Comparison of ENCODE assay signal across 11 cellular contexts in genomic region chr14:105168093-105168420, GRCh38. TPM values are rescaled to one million over a fixed set of nuclear protein-coding genes. Genes with fewer than 3 reads are reported as not detected.
DNase-seq lines count a peak whose midpoint lies in the region; ATAC-seq, FAIRE-seq and TF ChIP-seq lines count a peak whose summit lies in the region.
"Had no signal": no experiment of that assay in that cellular context is flagged by ENCODE, and none has a peak within 500 bp of the region (broad histone marks: within the 10 kb centered on the region; RNA-seq: fewer than 3 reads in every experiment).

No MANE protein-coding gene starts in this region.

- H3K79me2 ChIP-seq in astrocyte (ENCODE audit: insufficient read depth, low read length), result no peaks in the 10 kb centered on the region

- WGBS in right lobe of liver (ENCODE audit: insufficient coverage, low coverage, low lambda C conversion rate, missing lambda C conversion rate), result no CpG with 5 or more reads among the region's 46 CpGs

- no peak overlapping the region for H3K27ac ChIP-seq in astrocyte (ENCODE audit: low read depth, low read length)
- H3K27ac ChIP-seq in right lobe of liver, result no peak overlapping the region
- no peak overlapping the region for H3K27ac ChIP-seq in tibial artery
- H3K27ac ChIP-seq: neutrophil had no signal

- no peaks in the 10 kb centered on the region for H3K9me3 ChIP-seq in astrocyte (ENCODE audit: insufficient read depth, low read depth, low read length)
- no peaks in the 10 kb centered on the region for H3K9me3 ChIP-seq in right lobe of liver
- H3K9me3 ChIP-seq in tibial artery, result no peaks in the 10 kb centered on the region
- H3K9me3 ChIP-seq: neutrophil had no signal

- H3K27me3 ChIP-seq in astrocyte (ENCODE audit: insufficient read depth, low read length), result peaks cover 17% of the 10 kb centered on the region
- no peaks in the 10 kb centered on the region for H3K27me3 ChIP-seq in right lobe of liver
- peaks cover 0 to 64% of the 10 kb centered on the region in 2 donors for H3K27me3 ChIP-seq in tibial artery

- H3K36me3 Mint-ChIP-seq in activated naive CD4-positive, alpha-beta T cell treated with anti-CD3 and anti-CD28 coated beads, Interleukin-2, amount 10 ng/mL, durations not matched to agents 7 days and 5 days, result no peaks in the 10 kb centered on the region
- no peaks in the 10 kb centered on the region for H3K36me3 Mint-ChIP-seq in astrocyte (ENCODE audit: low read depth, unreplicated experiment)
- H3K36me3 Mint-ChIP-seq: CD4-positive, CD25-positive, alpha-beta regulatory T cell had no signal

- no peak overlapping the region for H2AFZ ChIP-seq in astrocyte (ENCODE audit: low read depth, low read length)

- intact Hi-C loops in right lobe of liver (cut with DNase I), result no loop called here
- intact Hi-C loops in tibial artery (cut with DNase I; ENCODE audit: low total_unique reads), result loop anchor here (10.0 kb wide), 1 partner anchor 73 kb away; no protein-coding TSS in a partner anchor

- CTCF ChIA-PET in activated naive CD4-positive, alpha-beta T cell treated with anti-CD3 and anti-CD28 coated beads, Interleukin-2, amount 10 ng/mL, durations not matched to agents 7 days and 5 days (lab: Charles Lee), result interaction anchor here (0.8 to 0.9 kb wide), 2 partner anchors 20 to 78 kb away, joined by 3 read pairs; no protein-coding TSS in a partner anchor

- ATAC-seq in right lobe of liver, result no peak
- ATAC-seq in HG03354 (IDR thresholded peaks at IDR 0.05; ENCODE audit: poor library complexity, severe bottlenecking, unreplicated experiment), result no peak
- ATAC-seq in HG03175 (IDR thresholded peaks at IDR 0.05; ENCODE audit: unreplicated experiment), result no peak

- no peak for FAIRE-seq in astrocyte (lab: Jason Lieb, UNC)

- H3K9me3 Mint-ChIP-seq in activated naive CD4-positive, alpha-beta T cell treated with anti-CD3 and anti-CD28 coated beads, Interleukin-2, amount 10 ng/mL, durations not matched to agents 7 days and 5 days, result no peaks in the 10 kb centered on the region
- H3K9me3 Mint-ChIP-seq in astrocyte (ENCODE audit: unreplicated experiment), result no peaks in the 10 kb centered on the region

- peaks cover 12% of the 10 kb centered on the region for H4K20me1 ChIP-seq in astrocyte (ENCODE audit: insufficient read depth, low read length)

- no peak for TF ChIP-seq POLR2A in right lobe of liver (IDR thresholded peaks at IDR 0.05)

- peaks cover 16% of the 10 kb centered on the region for H3K4me1 Mint-ChIP-seq in activated naive CD4-positive, alpha-beta T cell treated with anti-CD3 and anti-CD28 coated beads, Interleukin-2, amount 10 ng/mL, durations not matched to agents 7 days and 5 days
- H3K4me1 Mint-ChIP-seq in astrocyte (ENCODE audit: low read depth, unreplicated experiment), result no peaks in the 10 kb centered on the region

- H3K4me3 Mint-ChIP-seq in activated naive CD4-positive, alpha-beta T cell treated with anti-CD3 and anti-CD28 coated beads, Interleukin-2, amount 10 ng/mL, durations not matched to agents 7 days and 5 days, result peak overlapping the region; percentile 61
- H3K4me3 Mint-ChIP-seq in astrocyte (ENCODE audit: unreplicated experiment), result peak overlapping the region; percentile 66

- H3K36me3 ChIP-seq in astrocyte (ENCODE audit: insufficient read depth, low read length) (no peaks in the 10 kb centered on the region), right lobe of liver (no peaks in the 10 kb centered on the region), tibial artery (no peaks in the 10 kb centered on the region)
- H3K36me3 ChIP-seq: neutrophil had no signal

- no peak for DNase-seq in activated naive CD4-positive, alpha-beta T cell treated with anti-CD3 and anti-CD28 coated beads, Interleukin-2, amount 10 ng/mL, durations not matched to agents 7 days and 5 days
- no peak for DNase-seq in activated naive CD4-positive, alpha-beta T cell (lab: John Stamatoyannopoulos, UW)
- DNase-seq in astrocyte (ENCODE audit: low read depth) (no peak), right lobe of liver (no peak), tibial artery (no peak), SKM-1 (lab: John Stamatoyannopoulos, UW; ENCODE audit: unreplicated experiment) (no peak)
- DNase-seq: NCI-H2029 had no signal

- no peak overlapping the region for H3K27ac Mint-ChIP-seq in activated naive CD4-positive, alpha-beta T cell treated with anti-CD3 and anti-CD28 coated beads, Interleukin-2, amount 10 ng/mL, durations not matched to agents 7 days and 5 days
- H3K27ac Mint-ChIP-seq in astrocyte (ENCODE audit: unreplicated experiment), result no peak overlapping the region
- H3K27ac Mint-ChIP-seq: CD4-positive, CD25-positive, alpha-beta regulatory T cell had no signal

- H3K4me1 ChIP-seq in astrocyte (ENCODE audit: insufficient read depth, low read length) (peaks cover 4% of the 10 kb centered on the region), right lobe of liver (peaks cover 0 to 5% (median 0%) of the 10 kb centered on the region in 4 donors), tibial artery (peaks cover 0 to 31% (median 31%) of the 10 kb centered on the region in 4 donors)

- H3K4me3 ChIP-seq in astrocyte (ENCODE audit: insufficient read depth, low read depth, low read length) (no peak overlapping the region), right lobe of liver (peak overlapping the region; percentile 15 to 29 (median 21)), tibial artery (peak overlapping the region; percentile 32 to 51)

- no peak overlapping the region for H3K9ac ChIP-seq in astrocyte (ENCODE audit: low read length)

- peak overlapping the region; percentile 66 for H3K4me2 ChIP-seq in astrocyte (ENCODE audit: low read length)

- TF ChIP-seq CTCF in astrocyte (IDR thresholded peaks at IDR 0.05; ENCODE audit: insufficient read depth, low read depth, low read length) (no peak), right lobe of liver (IDR thresholded peaks at IDR 0.05) (no peak), tibial artery (IDR thresholded peaks at IDR 0.05) (no peak)

- peaks cover 80% of the 10 kb centered on the region for H3K27me3 Mint-ChIP-seq in activated naive CD4-positive, alpha-beta T cell treated with anti-CD3 and anti-CD28 coated beads, Interleukin-2, amount 10 ng/mL, durations not matched to agents 7 days and 5 days
- peaks cover 19% of the 10 kb centered on the region for H3K27me3 Mint-ChIP-seq in astrocyte (ENCODE audit: low read depth, unreplicated experiment)

RNA-seq across cellular contexts. Expression of gene JAG2, which starts 0.5 kb away (rescaled TPM):
- 5.8 and 6.6 TPM in 2 replicates for total RNA-seq in astrocyte
- 1 to 10 TPM; 1.1 to 3.5 (median 1.2) TPM for total RNA-seq in right lobe of liver

RNA-seq across cellular contexts. Expression of gene NUDT14, which starts 13.1 kb away (rescaled TPM):
- 11.9 and 17.5 TPM in 2 replicates for total RNA-seq in astrocyte
- total RNA-seq in right lobe of liver, result 10 to 100 TPM in 5 of 6 experiments, 1 to 10 TPM in 1; 9.0 to 27.4 (median 11.4) TPM
